ENCODE assay signal across 1 cellular context in genomic region chr19:49165111-49165750, GRCh38.
TF ChIP-seq lines count a peak whose summit lies in the region.

No MANE protein-coding gene starts in this region.

TF ChIP-seq in endothelial cell of umbilical vein, 7 proteins besides CTCF, POLR2A, EP300 and RAD21:
- no peak for TF ChIP-seq EZH2 (IDR thresholded peaks at IDR 0.05; ENCODE audit: borderline replicate concordance, low read depth, low read length, severe bottlenecking)
- no peak for TF ChIP-seq MYC (IDR thresholded peaks at IDR 0.05; ENCODE audit: low read depth, low read length)
- TF ChIP-seq JUN (IDR thresholded peaks at IDR 0.05; ENCODE audit: borderline replicate concordance, insufficient read depth, insufficient read length, low read depth), result no peak
- no peak for TF ChIP-seq POLR2AphosphoS5 (IDR thresholded peaks at IDR 0.05; ENCODE audit: insufficient read depth, low read depth, low read length)
- TF ChIP-seq, protein P1, sequence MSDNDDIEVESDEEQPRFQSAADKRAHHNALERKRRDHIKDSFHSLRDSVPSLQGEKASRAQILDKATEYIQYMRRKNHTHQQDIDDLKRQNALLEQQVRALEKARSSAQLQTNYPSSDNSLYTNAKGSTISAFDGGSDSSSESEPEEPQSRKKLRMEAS (IDR thresholded peaks at IDR 0.05; ENCODE audit: insufficient read depth, insufficient read length), result no peak
- TF ChIP-seq GATA2 (IDR thresholded peaks at IDR 0.05; ENCODE audit: insufficient read depth, insufficient read length, low read depth, low read length), result no peak
- no peak for TF ChIP-seq FOS (IDR thresholded peaks at IDR 0.05; ENCODE audit: borderline replicate concordance, insufficient read depth, low read length)
TF ChIP-seq in endothelial cell of umbilical vein: peak in this region for 0.
